Comparison of ENCODE assay signal across 2 cellular contexts in the genomic region with DNA sequence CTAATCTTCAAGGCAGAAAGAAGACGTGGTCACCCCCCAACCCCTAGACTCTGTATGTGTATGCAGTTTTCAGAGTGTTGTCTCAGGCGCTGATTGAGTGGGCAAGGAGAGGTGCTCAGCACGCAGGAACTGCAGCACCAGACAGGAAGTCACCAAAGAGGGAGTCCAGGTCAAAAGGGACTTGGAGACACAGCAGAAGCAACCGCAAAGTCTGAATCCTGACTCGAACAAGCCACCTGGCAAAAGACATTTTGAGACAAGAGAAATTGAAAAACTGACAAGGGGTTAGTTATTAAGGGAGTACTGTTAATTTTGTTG.
TF ChIP-seq lines count a peak whose summit lies in the region.

No MANE protein-coding gene starts in this region.

TF ChIP-seq in liver, 16 proteins besides CTCF, POLR2A, EP300 and RAD21 (continued from another document):
- TF ChIP-seq, protein P1, sequence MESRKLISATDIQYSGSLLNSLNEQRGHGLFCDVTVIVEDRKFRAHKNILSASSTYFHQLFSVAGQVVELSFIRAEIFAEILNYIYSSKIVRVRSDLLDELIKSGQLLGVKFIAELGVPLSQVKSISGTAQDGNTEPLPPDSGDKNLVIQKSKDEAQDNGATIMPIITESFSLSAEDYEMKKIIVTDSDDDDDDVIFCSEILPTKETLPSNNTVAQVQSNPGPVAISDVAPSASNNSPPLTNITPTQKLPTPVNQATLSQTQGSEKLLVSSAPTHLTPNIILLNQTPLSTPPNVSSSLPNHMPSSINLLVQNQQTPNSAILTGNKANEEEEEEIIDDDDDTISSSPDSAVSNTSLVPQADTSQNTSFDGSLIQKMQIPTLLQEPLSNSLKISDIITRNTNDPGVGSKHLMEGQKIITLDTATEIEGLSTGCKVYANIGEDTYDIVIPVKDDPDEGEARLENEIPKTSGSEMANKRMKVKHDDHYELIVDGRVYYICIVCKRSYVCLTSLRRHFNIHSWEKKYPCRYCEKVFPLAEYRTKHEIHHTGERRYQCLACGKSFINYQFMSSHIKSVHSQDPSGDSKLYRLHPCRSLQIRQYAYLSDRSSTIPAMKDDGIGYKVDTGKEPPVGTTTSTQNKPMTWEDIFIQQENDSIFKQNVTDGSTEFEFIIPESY (IDR thresholded peaks at IDR 0.05): no peak

TF ChIP-seq in GM23338, 12 proteins besides CTCF, POLR2A, EP300 and RAD21 (continued from another document):
- TF ChIP-seq, protein P2, sequence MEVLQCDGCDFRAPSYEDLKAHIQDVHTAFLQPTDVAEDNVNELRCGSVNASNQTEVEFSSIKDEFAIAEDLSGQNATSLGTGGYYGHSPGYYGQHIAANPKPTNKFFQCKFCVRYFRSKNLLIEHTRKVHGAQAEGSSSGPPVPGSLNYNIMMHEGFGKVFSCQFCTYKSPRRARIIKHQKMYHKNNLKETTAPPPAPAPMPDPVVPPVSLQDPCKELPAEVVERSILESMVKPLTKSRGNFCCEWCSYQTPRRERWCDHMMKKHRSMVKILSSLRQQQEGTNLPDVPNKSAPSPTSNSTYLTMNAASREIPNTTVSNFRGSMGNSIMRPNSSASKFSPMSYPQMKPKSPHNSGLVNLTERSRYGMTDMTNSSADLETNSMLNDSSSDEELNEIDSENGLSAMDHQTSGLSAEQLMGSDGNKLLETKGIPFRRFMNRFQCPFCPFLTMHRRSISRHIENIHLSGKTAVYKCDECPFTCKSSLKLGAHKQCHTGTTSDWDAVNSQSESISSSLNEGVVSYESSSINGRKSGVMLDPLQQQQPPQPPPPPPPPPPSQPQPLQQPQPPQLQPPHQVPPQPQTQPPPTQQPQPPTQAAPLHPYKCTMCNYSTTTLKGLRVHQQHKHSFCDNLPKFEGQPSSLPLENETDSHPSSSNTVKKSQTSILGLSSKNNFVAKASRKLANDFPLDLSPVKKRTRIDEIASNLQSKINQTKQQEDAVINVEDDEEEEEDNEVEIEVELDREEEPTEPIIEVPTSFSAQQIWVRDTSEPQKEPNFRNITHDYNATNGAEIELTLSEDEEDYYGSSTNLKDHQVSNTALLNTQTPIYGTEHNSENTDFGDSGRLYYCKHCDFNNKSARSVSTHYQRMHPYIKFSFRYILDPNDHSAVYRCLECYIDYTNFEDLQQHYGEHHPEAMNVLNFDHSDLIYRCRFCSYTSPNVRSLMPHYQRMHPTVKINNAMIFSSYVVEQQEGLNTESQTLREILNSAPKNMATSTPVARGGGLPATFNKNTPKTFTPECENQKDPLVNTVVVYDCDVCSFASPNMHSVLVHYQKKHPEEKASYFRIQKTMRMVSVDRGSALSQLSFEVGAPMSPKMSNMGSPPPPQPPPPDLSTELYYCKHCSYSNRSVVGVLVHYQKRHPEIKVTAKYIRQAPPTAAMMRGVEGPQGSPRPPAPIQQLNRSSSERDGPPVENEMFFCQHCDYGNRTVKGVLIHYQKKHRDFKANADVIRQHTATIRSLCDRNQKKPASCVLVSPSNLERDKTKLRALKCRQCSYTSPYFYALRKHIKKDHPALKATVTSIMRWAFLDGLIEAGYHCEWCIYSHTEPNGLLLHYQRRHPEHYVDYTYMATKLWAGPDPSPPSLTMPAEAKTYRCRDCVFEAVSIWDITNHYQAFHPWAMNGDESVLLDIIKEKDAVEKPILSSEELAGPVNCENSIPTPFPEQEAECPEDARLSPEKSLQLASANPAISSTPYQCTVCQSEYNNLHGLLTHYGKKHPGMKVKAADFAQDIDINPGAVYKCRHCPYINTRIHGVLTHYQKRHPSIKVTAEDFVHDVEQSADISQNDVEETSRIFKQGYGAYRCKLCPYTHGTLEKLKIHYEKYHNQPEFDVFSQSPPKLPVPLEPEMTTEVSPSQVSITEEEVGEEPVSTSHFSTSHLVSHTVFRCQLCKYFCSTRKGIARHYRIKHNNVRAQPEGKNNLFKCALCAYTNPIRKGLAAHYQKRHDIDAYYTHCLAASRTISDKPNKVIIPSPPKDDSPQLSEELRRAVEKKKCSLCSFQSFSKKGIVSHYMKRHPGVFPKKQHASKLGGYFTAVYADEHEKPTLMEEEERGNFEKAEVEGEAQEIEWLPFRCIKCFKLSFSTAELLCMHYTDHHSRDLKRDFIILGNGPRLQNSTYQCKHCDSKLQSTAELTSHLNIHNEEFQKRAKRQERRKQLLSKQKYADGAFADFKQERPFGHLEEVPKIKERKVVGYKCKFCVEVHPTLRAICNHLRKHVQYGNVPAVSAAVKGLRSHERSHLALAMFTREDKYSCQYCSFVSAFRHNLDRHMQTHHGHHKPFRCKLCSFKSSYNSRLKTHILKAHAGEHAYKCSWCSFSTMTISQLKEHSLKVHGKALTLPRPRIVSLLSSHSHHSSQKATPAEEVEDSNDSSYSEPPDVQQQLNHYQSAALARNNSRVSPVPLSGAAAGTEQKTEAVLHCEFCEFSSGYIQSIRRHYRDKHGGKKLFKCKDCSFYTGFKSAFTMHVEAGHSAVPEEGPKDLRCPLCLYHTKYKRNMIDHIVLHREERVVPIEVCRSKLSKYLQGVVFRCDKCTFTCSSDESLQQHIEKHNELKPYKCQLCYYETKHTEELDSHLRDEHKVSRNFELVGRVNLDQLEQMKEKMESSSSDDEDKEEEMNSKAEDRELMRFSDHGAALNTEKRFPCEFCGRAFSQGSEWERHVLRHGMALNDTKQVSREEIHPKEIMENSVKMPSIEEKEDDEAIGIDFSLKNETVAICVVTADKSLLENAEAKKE (CRISPR knock-in tag; IDR thresholded peaks at IDR 0.05): no peak
- TF ChIP-seq ZNF331 (CRISPR knock-in tag; IDR thresholded peaks at IDR 0.05; ENCODE audit: low read depth) (no peak), NANOG (IDR thresholded peaks at IDR 0.05; ENCODE audit: borderline replicate concordance) (no peak), EZH2 (IDR thresholded peaks at IDR 0.05; ENCODE audit: low read depth, unreplicated experiment) (no peak), JUNB (IDR thresholded peaks at IDR 0.05; ENCODE audit: unreplicated experiment) (no peak), EZH2phosphoT487 (IDR thresholded peaks at IDR 0.05; ENCODE audit: unreplicated experiment) (no peak), STAT1 (IDR thresholded peaks at IDR 0.05; ENCODE audit: unreplicated experiment) (no peak)
- TF ChIP-seq, protein P3, sequence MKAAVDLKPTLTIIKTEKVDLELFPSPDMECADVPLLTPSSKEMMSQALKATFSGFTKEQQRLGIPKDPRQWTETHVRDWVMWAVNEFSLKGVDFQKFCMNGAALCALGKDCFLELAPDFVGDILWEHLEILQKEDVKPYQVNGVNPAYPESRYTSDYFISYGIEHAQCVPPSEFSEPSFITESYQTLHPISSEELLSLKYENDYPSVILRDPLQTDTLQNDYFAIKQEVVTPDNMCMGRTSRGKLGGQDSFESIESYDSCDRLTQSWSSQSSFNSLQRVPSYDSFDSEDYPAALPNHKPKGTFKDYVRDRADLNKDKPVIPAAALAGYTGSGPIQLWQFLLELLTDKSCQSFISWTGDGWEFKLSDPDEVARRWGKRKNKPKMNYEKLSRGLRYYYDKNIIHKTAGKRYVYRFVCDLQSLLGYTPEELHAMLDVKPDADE (IDR thresholded peaks at IDR 0.05): no peak
- TF ChIP-seq, protein P4, sequence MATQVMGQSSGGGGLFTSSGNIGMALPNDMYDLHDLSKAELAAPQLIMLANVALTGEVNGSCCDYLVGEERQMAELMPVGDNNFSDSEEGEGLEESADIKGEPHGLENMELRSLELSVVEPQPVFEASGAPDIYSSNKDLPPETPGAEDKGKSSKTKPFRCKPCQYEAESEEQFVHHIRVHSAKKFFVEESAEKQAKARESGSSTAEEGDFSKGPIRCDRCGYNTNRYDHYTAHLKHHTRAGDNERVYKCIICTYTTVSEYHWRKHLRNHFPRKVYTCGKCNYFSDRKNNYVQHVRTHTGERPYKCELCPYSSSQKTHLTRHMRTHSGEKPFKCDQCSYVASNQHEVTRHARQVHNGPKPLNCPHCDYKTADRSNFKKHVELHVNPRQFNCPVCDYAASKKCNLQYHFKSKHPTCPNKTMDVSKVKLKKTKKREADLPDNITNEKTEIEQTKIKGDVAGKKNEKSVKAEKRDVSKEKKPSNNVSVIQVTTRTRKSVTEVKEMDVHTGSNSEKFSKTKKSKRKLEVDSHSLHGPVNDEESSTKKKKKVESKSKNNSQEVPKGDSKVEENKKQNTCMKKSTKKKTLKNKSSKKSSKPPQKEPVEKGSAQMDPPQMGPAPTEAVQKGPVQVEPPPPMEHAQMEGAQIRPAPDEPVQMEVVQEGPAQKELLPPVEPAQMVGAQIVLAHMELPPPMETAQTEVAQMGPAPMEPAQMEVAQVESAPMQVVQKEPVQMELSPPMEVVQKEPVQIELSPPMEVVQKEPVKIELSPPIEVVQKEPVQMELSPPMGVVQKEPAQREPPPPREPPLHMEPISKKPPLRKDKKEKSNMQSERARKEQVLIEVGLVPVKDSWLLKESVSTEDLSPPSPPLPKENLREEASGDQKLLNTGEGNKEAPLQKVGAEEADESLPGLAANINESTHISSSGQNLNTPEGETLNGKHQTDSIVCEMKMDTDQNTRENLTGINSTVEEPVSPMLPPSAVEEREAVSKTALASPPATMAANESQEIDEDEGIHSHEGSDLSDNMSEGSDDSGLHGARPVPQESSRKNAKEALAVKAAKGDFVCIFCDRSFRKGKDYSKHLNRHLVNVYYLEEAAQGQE (IDR thresholded peaks at IDR 0.05; ENCODE audit: unreplicated experiment): no peak
